ENCODE assay signal across 1 cellular context in the genomic region with DNA sequence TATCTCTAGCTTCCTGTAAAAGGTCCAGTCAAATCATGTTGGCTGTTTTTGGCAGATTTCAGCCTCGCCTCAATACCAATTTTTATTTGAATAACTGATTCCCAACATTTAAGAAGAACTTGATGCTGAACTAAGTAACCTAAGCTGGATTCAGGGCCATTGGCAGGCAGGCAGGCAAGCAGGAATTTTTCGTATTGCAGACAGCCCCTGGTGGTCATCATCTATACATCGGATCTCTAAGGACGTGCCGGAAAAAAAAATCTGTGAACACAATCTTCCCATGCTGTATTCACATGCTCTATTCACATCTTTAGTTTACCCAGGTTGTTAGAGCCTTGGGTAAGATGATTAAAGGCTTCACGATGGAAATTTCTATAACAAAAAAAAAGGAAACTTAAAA.
TF ChIP-seq lines count a peak whose summit lies in the region.

No MANE protein-coding gene starts in this region.

TF ChIP-seq in GM23338, 12 proteins besides CTCF, POLR2A, EP300 and RAD21:
- TF ChIP-seq, protein P1, sequence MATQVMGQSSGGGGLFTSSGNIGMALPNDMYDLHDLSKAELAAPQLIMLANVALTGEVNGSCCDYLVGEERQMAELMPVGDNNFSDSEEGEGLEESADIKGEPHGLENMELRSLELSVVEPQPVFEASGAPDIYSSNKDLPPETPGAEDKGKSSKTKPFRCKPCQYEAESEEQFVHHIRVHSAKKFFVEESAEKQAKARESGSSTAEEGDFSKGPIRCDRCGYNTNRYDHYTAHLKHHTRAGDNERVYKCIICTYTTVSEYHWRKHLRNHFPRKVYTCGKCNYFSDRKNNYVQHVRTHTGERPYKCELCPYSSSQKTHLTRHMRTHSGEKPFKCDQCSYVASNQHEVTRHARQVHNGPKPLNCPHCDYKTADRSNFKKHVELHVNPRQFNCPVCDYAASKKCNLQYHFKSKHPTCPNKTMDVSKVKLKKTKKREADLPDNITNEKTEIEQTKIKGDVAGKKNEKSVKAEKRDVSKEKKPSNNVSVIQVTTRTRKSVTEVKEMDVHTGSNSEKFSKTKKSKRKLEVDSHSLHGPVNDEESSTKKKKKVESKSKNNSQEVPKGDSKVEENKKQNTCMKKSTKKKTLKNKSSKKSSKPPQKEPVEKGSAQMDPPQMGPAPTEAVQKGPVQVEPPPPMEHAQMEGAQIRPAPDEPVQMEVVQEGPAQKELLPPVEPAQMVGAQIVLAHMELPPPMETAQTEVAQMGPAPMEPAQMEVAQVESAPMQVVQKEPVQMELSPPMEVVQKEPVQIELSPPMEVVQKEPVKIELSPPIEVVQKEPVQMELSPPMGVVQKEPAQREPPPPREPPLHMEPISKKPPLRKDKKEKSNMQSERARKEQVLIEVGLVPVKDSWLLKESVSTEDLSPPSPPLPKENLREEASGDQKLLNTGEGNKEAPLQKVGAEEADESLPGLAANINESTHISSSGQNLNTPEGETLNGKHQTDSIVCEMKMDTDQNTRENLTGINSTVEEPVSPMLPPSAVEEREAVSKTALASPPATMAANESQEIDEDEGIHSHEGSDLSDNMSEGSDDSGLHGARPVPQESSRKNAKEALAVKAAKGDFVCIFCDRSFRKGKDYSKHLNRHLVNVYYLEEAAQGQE (IDR thresholded peaks at IDR 0.05; ENCODE audit: unreplicated experiment), result no peak
- TF ChIP-seq JUNB (IDR thresholded peaks at IDR 0.05; ENCODE audit: unreplicated experiment), result no peak
- TF ChIP-seq, protein P2, sequence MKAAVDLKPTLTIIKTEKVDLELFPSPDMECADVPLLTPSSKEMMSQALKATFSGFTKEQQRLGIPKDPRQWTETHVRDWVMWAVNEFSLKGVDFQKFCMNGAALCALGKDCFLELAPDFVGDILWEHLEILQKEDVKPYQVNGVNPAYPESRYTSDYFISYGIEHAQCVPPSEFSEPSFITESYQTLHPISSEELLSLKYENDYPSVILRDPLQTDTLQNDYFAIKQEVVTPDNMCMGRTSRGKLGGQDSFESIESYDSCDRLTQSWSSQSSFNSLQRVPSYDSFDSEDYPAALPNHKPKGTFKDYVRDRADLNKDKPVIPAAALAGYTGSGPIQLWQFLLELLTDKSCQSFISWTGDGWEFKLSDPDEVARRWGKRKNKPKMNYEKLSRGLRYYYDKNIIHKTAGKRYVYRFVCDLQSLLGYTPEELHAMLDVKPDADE (IDR thresholded peaks at IDR 0.05), result no peak
- no peak for TF ChIP-seq NANOG (IDR thresholded peaks at IDR 0.05; ENCODE audit: borderline replicate concordance)
- TF ChIP-seq EZH2phosphoT487 (IDR thresholded peaks at IDR 0.05; ENCODE audit: unreplicated experiment), result no peak
- TF ChIP-seq STAT1 (IDR thresholded peaks at IDR 0.05; ENCODE audit: unreplicated experiment), result no peak
- TF ChIP-seq EZH2 (IDR thresholded peaks at IDR 0.05; ENCODE audit: low read depth, unreplicated experiment), result no peak
- no peak for TF ChIP-seq ZNF331 (CRISPR knock-in tag; IDR thresholded peaks at IDR 0.05; ENCODE audit: low read depth)
- TF ChIP-seq POLR2AphosphoS5 (IDR thresholded peaks at IDR 0.05; ENCODE audit: low read depth), result no peak
- no peak for TF ChIP-seq CREB1 (CRISPR knock-in tag; IDR thresholded peaks at IDR 0.05; ENCODE audit: low read depth)
- TF ChIP-seq ZNF114 (CRISPR knock-in tag; IDR thresholded peaks at IDR 0.05), result no peak
- TF ChIP-seq, protein P3, sequence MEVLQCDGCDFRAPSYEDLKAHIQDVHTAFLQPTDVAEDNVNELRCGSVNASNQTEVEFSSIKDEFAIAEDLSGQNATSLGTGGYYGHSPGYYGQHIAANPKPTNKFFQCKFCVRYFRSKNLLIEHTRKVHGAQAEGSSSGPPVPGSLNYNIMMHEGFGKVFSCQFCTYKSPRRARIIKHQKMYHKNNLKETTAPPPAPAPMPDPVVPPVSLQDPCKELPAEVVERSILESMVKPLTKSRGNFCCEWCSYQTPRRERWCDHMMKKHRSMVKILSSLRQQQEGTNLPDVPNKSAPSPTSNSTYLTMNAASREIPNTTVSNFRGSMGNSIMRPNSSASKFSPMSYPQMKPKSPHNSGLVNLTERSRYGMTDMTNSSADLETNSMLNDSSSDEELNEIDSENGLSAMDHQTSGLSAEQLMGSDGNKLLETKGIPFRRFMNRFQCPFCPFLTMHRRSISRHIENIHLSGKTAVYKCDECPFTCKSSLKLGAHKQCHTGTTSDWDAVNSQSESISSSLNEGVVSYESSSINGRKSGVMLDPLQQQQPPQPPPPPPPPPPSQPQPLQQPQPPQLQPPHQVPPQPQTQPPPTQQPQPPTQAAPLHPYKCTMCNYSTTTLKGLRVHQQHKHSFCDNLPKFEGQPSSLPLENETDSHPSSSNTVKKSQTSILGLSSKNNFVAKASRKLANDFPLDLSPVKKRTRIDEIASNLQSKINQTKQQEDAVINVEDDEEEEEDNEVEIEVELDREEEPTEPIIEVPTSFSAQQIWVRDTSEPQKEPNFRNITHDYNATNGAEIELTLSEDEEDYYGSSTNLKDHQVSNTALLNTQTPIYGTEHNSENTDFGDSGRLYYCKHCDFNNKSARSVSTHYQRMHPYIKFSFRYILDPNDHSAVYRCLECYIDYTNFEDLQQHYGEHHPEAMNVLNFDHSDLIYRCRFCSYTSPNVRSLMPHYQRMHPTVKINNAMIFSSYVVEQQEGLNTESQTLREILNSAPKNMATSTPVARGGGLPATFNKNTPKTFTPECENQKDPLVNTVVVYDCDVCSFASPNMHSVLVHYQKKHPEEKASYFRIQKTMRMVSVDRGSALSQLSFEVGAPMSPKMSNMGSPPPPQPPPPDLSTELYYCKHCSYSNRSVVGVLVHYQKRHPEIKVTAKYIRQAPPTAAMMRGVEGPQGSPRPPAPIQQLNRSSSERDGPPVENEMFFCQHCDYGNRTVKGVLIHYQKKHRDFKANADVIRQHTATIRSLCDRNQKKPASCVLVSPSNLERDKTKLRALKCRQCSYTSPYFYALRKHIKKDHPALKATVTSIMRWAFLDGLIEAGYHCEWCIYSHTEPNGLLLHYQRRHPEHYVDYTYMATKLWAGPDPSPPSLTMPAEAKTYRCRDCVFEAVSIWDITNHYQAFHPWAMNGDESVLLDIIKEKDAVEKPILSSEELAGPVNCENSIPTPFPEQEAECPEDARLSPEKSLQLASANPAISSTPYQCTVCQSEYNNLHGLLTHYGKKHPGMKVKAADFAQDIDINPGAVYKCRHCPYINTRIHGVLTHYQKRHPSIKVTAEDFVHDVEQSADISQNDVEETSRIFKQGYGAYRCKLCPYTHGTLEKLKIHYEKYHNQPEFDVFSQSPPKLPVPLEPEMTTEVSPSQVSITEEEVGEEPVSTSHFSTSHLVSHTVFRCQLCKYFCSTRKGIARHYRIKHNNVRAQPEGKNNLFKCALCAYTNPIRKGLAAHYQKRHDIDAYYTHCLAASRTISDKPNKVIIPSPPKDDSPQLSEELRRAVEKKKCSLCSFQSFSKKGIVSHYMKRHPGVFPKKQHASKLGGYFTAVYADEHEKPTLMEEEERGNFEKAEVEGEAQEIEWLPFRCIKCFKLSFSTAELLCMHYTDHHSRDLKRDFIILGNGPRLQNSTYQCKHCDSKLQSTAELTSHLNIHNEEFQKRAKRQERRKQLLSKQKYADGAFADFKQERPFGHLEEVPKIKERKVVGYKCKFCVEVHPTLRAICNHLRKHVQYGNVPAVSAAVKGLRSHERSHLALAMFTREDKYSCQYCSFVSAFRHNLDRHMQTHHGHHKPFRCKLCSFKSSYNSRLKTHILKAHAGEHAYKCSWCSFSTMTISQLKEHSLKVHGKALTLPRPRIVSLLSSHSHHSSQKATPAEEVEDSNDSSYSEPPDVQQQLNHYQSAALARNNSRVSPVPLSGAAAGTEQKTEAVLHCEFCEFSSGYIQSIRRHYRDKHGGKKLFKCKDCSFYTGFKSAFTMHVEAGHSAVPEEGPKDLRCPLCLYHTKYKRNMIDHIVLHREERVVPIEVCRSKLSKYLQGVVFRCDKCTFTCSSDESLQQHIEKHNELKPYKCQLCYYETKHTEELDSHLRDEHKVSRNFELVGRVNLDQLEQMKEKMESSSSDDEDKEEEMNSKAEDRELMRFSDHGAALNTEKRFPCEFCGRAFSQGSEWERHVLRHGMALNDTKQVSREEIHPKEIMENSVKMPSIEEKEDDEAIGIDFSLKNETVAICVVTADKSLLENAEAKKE (CRISPR knock-in tag; IDR thresholded peaks at IDR 0.05), result no peak
